In genomic region chr4:120760047-120760446, GRCh38 we compare ENCODE assay signal across 16 cellular contexts.
DNase-seq lines count a peak whose midpoint lies in the region; ATAC-seq and TF ChIP-seq lines count a peak whose summit lies in the region.
"Had no signal": no experiment of that assay in that cellular context is flagged by ENCODE, and none has a peak within 500 bp of the region (broad histone marks: within the 10 kb centered on the region; RNA-seq: fewer than 3 reads in every experiment).

No MANE protein-coding gene starts in this region.

- no peak overlapping the region for H2AK5ac ChIP-seq in mesenchymal stem cell (ENCODE audit: low read length, severe bottlenecking)

- DNase-seq in SK-N-SH (no peak), fibroblast of villous mesenchyme (ENCODE audit: low read depth) (peak; percentile 8), mesenchymal stem cell (peak; percentile 3), body of pancreas (no peak), endothelial cell (ENCODE audit: low spot score) (no peak), testis (no peak)
- no peak for DNase-seq in activated naive CD8-positive, alpha-beta T cell treated with anti-CD3 and anti-CD28 coated beads, Interleukin-2, amount 50 U/mL, for 24 hours
- DNase-seq: Calu3; CD8-positive, alpha-beta T cell; DMS79 treated with DMSO at 0.1 percent for 48 hours; EL; H9 had no signal

- no peak overlapping the region for H3K4ac ChIP-seq in mesenchymal stem cell (ENCODE audit: low read depth in 1 of 2, low read length in 2 of 2)

- no peak overlapping the region for H2BK5ac ChIP-seq in mesenchymal stem cell (ENCODE audit: low read depth, low read length, poor library complexity, severe bottlenecking)

- no peaks in the 10 kb centered on the region for H3K36me3 ChIP-seq in SK-N-SH (replicated peaks in 1 of 2; ENCODE audit: control insufficient read depth in 1 of 2, insufficient read depth in 2 of 2, low read length in 1 of 2)
- H3K36me3 ChIP-seq in mesenchymal stem cell (ENCODE audit: control insufficient read depth in 1 of 2, insufficient read depth in 2 of 2, low read depth in 1 of 2, low read length in 2 of 2), result peaks cover 0 to 7% of the 10 kb centered on the region in 2 experiments
- H3K36me3 ChIP-seq in body of pancreas (replicated peaks in 1 of 2; ENCODE audit: insufficient read depth in 1 of 2, low read depth in 2 of 2), result no peaks in the 10 kb centered on the region
- no peaks in the 10 kb centered on the region for H3K36me3 ChIP-seq in testis (ENCODE audit: low read depth, missing control alignments)
- H3K36me3 ChIP-seq: BLaER1 treated with 17β-estradiol and CSF1 and Interleukin-3, amounts not matched to agents 10 nM and 100 nM had no signal

- H3K9ac ChIP-seq in SK-N-SH (no peak overlapping the region), mesenchymal stem cell (ENCODE audit: low read length) (no peak overlapping the region)
- H3K9ac ChIP-seq: BLaER1 treated with 17β-estradiol and CSF1 and Interleukin-3, amounts not matched to agents 10 nM and 100 nM had no signal

- TF ChIP-seq EP300 in SK-N-SH (IDR thresholded peaks at IDR 0.05; ENCODE audit: borderline replicate concordance in 1 of 2, low read depth in 1 of 2, low read length in 1 of 2), result no peak

- intact Hi-C loops in body of pancreas (cut with DNase I), result no loop called here
- intact Hi-C loops in testis (cut with DNase I; ENCODE audit: low total_unique reads), result no loop called here

- no peak overlapping the region for H2BK120ac ChIP-seq in mesenchymal stem cell (ENCODE audit: low read depth, low read length)

- WGBS in SK-N-SH (ENCODE audit: low lambda C conversion rate), result 84% methylated on average over 2 of the region's 2 CpGs
- WGBS in mesenchymal stem cell, result no CpG with 5 or more reads among the region's 2 CpGs
- 88 to 92% methylated on average over 2 of the region's 2 CpGs for WGBS in body of pancreas, 2 donors
- 71 to 86% methylated on average over 2 of the region's 2 CpGs for WGBS in testis, 2 donors

- H2BK12ac ChIP-seq in mesenchymal stem cell (ENCODE audit: low read length in 2 of 2), result no peak overlapping the region

- no peak overlapping the region for H3K4me3 Mint-ChIP-seq in endothelial cell (ENCODE audit: unreplicated experiment)
- H3K4me3 Mint-ChIP-seq in activated naive CD8-positive, alpha-beta T cell treated with anti-CD3 and anti-CD28 coated beads, Interleukin-2, amount 50 U/mL, for 24 hours, result no peak overlapping the region
- H3K4me3 Mint-ChIP-seq: B cell; CD8-positive, alpha-beta T cell; H9 had no signal

- no peaks in the 10 kb centered on the region for H3K36me3 Mint-ChIP-seq in endothelial cell (ENCODE audit: low read depth, unreplicated experiment)
- no peaks in the 10 kb centered on the region for H3K36me3 Mint-ChIP-seq in activated naive CD8-positive, alpha-beta T cell treated with anti-CD3 and anti-CD28 coated beads, Interleukin-2, amount 50 U/mL, for 24 hours (ENCODE audit: low read depth)
- H3K36me3 Mint-ChIP-seq: CD8-positive, alpha-beta T cell had no signal

- H3K9me3 Mint-ChIP-seq in endothelial cell (ENCODE audit: unreplicated experiment), result no peaks in the 10 kb centered on the region
- H3K9me3 Mint-ChIP-seq in activated naive CD8-positive, alpha-beta T cell treated with anti-CD3 and anti-CD28 coated beads, Interleukin-2, amount 50 U/mL, for 24 hours, result no peaks in the 10 kb centered on the region
- H3K9me3 Mint-ChIP-seq: CD8-positive, alpha-beta T cell; H9 had no signal

- H3K27ac ChIP-seq in SK-N-SH (ENCODE audit: low read depth in 2 of 2, low read length in 1 of 2), result peak overlapping the region in 1 of 2 experiments; percentile 53; a peak in 1 of 4 replicates
- no peak overlapping the region for H3K27ac ChIP-seq in mesenchymal stem cell (ENCODE audit: low read length, poor library complexity, severe bottlenecking)
- H3K27ac ChIP-seq in body of pancreas, result no peak overlapping the region
- no peak overlapping the region for H3K27ac ChIP-seq in testis
- H3K27ac ChIP-seq: BLaER1 treated with 17β-estradiol and CSF1 and Interleukin-3, amounts not matched to agents 10 nM and 100 nM had no signal

- no peak overlapping the region for H3K23ac ChIP-seq in mesenchymal stem cell (ENCODE audit: low read length in 2 of 2)

- no peaks in the 10 kb centered on the region for H3K9me3 ChIP-seq in SK-N-SH
- no peaks in the 10 kb centered on the region for H3K9me3 ChIP-seq in mesenchymal stem cell (ENCODE audit: control insufficient read depth, low read length)
- H3K9me3 ChIP-seq in body of pancreas, result no peaks in the 10 kb centered on the region
- no peaks in the 10 kb centered on the region for H3K9me3 ChIP-seq in testis
- H3K9me3 ChIP-seq: BLaER1 treated with 17β-estradiol and CSF1 and Interleukin-3, amounts not matched to agents 10 nM and 100 nM had no signal

- H3K4me2 ChIP-seq in SK-N-SH (no peak overlapping the region), mesenchymal stem cell (ENCODE audit: low read length, poor library complexity, severe bottlenecking) (no peak overlapping the region)
- H3K4me2 ChIP-seq: BLaER1 treated with 17β-estradiol and CSF1 and Interleukin-3, amounts not matched to agents 10 nM and 100 nM had no signal

- TF ChIP-seq RAD21 in SK-N-SH (IDR thresholded peaks at IDR 0.05; ENCODE audit: low read length), result no peak

- ATAC-seq in body of pancreas, result no peak
- no peak for ATAC-seq in activated naive CD8-positive, alpha-beta T cell treated with anti-CD3 and anti-CD28 coated beads, Interleukin-2, amount 50 U/mL, for 24 hours
- ATAC-seq: CD8-positive, alpha-beta T cell; GM12878; HepG2 had no signal

- CTCF ChIA-PET in SK-N-SH (lab: Yijun Ruan, JAX), result no interaction called here

- H3K14ac ChIP-seq in mesenchymal stem cell (ENCODE audit: low read length in 2 of 2), result no peak overlapping the region

- no peaks in the 10 kb centered on the region for H4K20me1 ChIP-seq in SK-N-SH (ENCODE audit: insufficient read depth)
- H4K20me1 ChIP-seq: BLaER1 treated with 17β-estradiol and CSF1 and Interleukin-3, amounts not matched to agents 10 nM and 100 nM had no signal

- H3K79me2 ChIP-seq in SK-N-SH (ENCODE audit: insufficient read depth), result no peaks in the 10 kb centered on the region

- H3K4me1 Mint-ChIP-seq in endothelial cell (ENCODE audit: unreplicated experiment), result no peaks in the 10 kb centered on the region
- H3K4me1 Mint-ChIP-seq in activated naive CD8-positive, alpha-beta T cell treated with anti-CD3 and anti-CD28 coated beads, Interleukin-2, amount 50 U/mL, for 24 hours, result no peaks in the 10 kb centered on the region
- H3K4me1 Mint-ChIP-seq: B cell, H9 had no signal

- H4K8ac ChIP-seq in mesenchymal stem cell (ENCODE audit: low read length), result no peak overlapping the region

- H3K18ac ChIP-seq in mesenchymal stem cell (ENCODE audit: low read depth in 1 of 2, low read length in 2 of 2), result no peak overlapping the region

- POLR2A ChIA-PET in SK-N-SH (lab: Yijun Ruan, JAX), result no interaction called here

- H2BK15ac ChIP-seq in mesenchymal stem cell (ENCODE audit: low read depth, poor library complexity, severe bottlenecking), result no peak overlapping the region

- H3K27ac Mint-ChIP-seq in endothelial cell (ENCODE audit: unreplicated experiment), result no peak overlapping the region
- H3K27ac Mint-ChIP-seq in activated naive CD8-positive, alpha-beta T cell treated with anti-CD3 and anti-CD28 coated beads, Interleukin-2, amount 50 U/mL, for 24 hours, result no peak overlapping the region
- H3K27ac Mint-ChIP-seq: B cell; CD8-positive, alpha-beta T cell; H9 had no signal

- H3K27me3 ChIP-seq in SK-N-SH (ENCODE audit: insufficient read depth), result no peaks in the 10 kb centered on the region
- H3K27me3 ChIP-seq in mesenchymal stem cell (ENCODE audit: control insufficient read depth in 1 of 2, insufficient read depth in 1 of 2, low read length in 2 of 2), result no peaks in the 10 kb centered on the region
- H3K27me3 ChIP-seq in body of pancreas, result no peaks in the 10 kb centered on the region
- no peaks in the 10 kb centered on the region for H3K27me3 ChIP-seq in testis
- H3K27me3 ChIP-seq: BLaER1 treated with 17β-estradiol and CSF1 and Interleukin-3, amounts not matched to agents 10 nM and 100 nM had no signal

- TF ChIP-seq POLR2A in body of pancreas (IDR thresholded peaks at IDR 0.05) (no peak), testis (IDR thresholded peaks at IDR 0.05) (no peak)

- TF ChIP-seq CTCF in SK-N-SH (IDR thresholded peaks at IDR 0.05) (no peak), fibroblast of villous mesenchyme (IDR thresholded peaks at IDR 0.05; ENCODE audit: insufficient read depth, low read depth, low read length) (no peak), body of pancreas (IDR thresholded peaks at IDR 0.05) (no peak), endothelial cell (IDR thresholded peaks at IDR 0.05; ENCODE audit: unreplicated experiment) (no peak), testis (IDR thresholded peaks at IDR 0.05) (no peak)

- no peaks in the 10 kb centered on the region for H3K9me2 ChIP-seq in SK-N-SH

- H4K91ac ChIP-seq in mesenchymal stem cell (ENCODE audit: low read length), result no peak overlapping the region

- peaks cover 0 to 2% of the 10 kb centered on the region in 2 experiments; a peak in 2 of 4 replicates for H3K4me1 ChIP-seq in SK-N-SH (ENCODE audit: control insufficient read depth in 1 of 2, insufficient read depth in 2 of 2, low read depth in 1 of 2, low read length in 1 of 2)
- H3K4me1 ChIP-seq in mesenchymal stem cell (ENCODE audit: control insufficient read depth, insufficient read depth, low read depth, low read length), result no peaks in the 10 kb centered on the region
- H3K4me1 ChIP-seq in body of pancreas, result no peaks in the 10 kb centered on the region
- H3K4me1 ChIP-seq in testis, result no peaks in the 10 kb centered on the region
- H3K4me1 ChIP-seq: BLaER1 treated with 17β-estradiol and CSF1 and Interleukin-3, amounts not matched to agents 10 nM and 100 nM had no signal

- peaks cover 2% of the 10 kb centered on the region for H3K27me3 Mint-ChIP-seq in endothelial cell (ENCODE audit: unreplicated experiment)
- peaks cover 2% of the 10 kb centered on the region for H3K27me3 Mint-ChIP-seq in activated naive CD8-positive, alpha-beta T cell treated with anti-CD3 and anti-CD28 coated beads, Interleukin-2, amount 50 U/mL, for 24 hours
- H3K27me3 Mint-ChIP-seq: B cell had no signal

- no peaks in the 10 kb centered on the region for H3K79me1 ChIP-seq in mesenchymal stem cell (replicated peaks; ENCODE audit: low read length, poor library complexity, severe bottlenecking)

- H2AFZ ChIP-seq in SK-N-SH (ENCODE audit: low read depth) (no peak overlapping the region), mesenchymal stem cell (ENCODE audit: low read depth, low read length) (no peak overlapping the region)

- no peak overlapping the region for H3K4me3 ChIP-seq in SK-N-SH (ENCODE audit: low read depth in 2 of 2, low read length in 1 of 2)
- no peak overlapping the region for H3K4me3 ChIP-seq in fibroblast of villous mesenchyme (ENCODE audit: low read depth, low read length)
- H3K4me3 ChIP-seq in mesenchymal stem cell (ENCODE audit: insufficient read depth in 1 of 2, low read depth in 1 of 2, low read length in 2 of 2), result no peak overlapping the region
- no peak overlapping the region for H3K4me3 ChIP-seq in body of pancreas
- H3K4me3 ChIP-seq in testis, result no peak overlapping the region
- H3K4me3 ChIP-seq: BLaER1 treated with 17β-estradiol and CSF1 and Interleukin-3, amounts not matched to agents 10 nM and 100 nM; GM12878 had no signal

- H3F3A ChIP-seq in SK-N-SH (replicated peaks; ENCODE audit: insufficient read depth), result no peaks in the 10 kb centered on the region

Comparison
In these comparisons a context has a peak if more than half of its experiments do, and no peak if none do; other contexts are left out.
1. DNase-seq: peak in fibroblast of villous mesenchyme (single experiment) and mesenchymal stem cell (single experiment); none in SK-N-SH (single experiment), body of pancreas (0 of 4), endothelial cell (single experiment), activated naive CD8-positive, alpha-beta T cell treated with anti-CD3 and anti-CD28 coated beads, Interleukin-2, amount 50 U/mL, for 24 hours (single experiment) and testis (single experiment).